In genomic region chr2:167548396-167548795, GRCh38 we compare ENCODE assay signal across 8 cellular contexts.
"Had no signal": no experiment of that assay in that cellular context is flagged by ENCODE, and none has a peak within 500 bp of the region (broad histone marks: within the 10 kb centered on the region; RNA-seq: fewer than 3 reads in every experiment).

No MANE protein-coding gene starts in this region.

- DNase-seq: GDM1, GF-D8 had no signal

- H3K4me3 ChIP-seq: GM12878 had no signal

- ATAC-seq: GM12878 had no signal

- FAIRE-seq: G401.6, GM12878, GM12891, GM12892, GM18507, GM19239 had no signal
